32 cellular contexts compared by ENCODE assay signal in genomic region chr20:36270744-36271638, GRCh38. TPM values are rescaled to one million over a fixed set of nuclear protein-coding genes. Genes with fewer than 3 reads are reported as not detected.
A peak's percentile ranks its signal among the peaks of the same experiment; 100 is the strongest.
DNase-seq lines count a peak whose midpoint lies in the region; ATAC-seq and TF ChIP-seq lines count a peak whose summit lies in the region.
"Had no signal": no experiment of that assay in that cellular context is flagged by ENCODE, and none has a peak within 500 bp of the region (broad histone marks: within the 10 kb centered on the region; RNA-seq: fewer than 3 reads in every experiment).

No MANE protein-coding gene starts in this region.

- POLR2A ChIA-PET in HCT116 (lab: Charles Lee) (interaction anchor here (1.7 kb wide), 1 partner anchor 34 kb away, joined by 5 read pairs; the partner anchor contains the start of gene AAR2), WTC11 (lab: Charles Lee) (interaction anchor here (0.7 to 1.1 kb wide), 2 partner anchors 18 to 129 kb away, joined by 3 to 4 read pairs; no protein-coding TSS in a partner anchor)

- TF ChIP-seq EP300 in transverse colon (IDR thresholded peaks at IDR 0.05; ENCODE audit: low read depth), result no peak

- in situ Hi-C loops in transverse colon (cut with MboI; ENCODE audit: low pct_ligation_motif_present in 1 of 4, low pct_unique_long_range_greater_than_20kb in 1 of 4, low sequenced_read_pairs in 3 of 4), result no loop called here

- TF ChIP-seq RAD21 in HCT116 (IDR thresholded peaks at IDR 0.05; ENCODE audit: low read depth), result no peak

- no peaks in the 10 kb centered on the region for H3K27me3 ChIP-seq in HCT116 (ENCODE audit: insufficient read depth, low read length)
- H3K27me3 ChIP-seq in transverse colon, result peaks cover 16% of the 10 kb centered on the region
- H3K27me3 ChIP-seq: BE2C, right atrium auricular region, upper lobe of right lung had no signal

- ATAC-seq in HCT116 (peak; percentile 35; the same call in 1 of the 2 replicates), WTC11 (peak; percentile 58), GM19324 (IDR thresholded peaks at IDR 0.05; ENCODE audit: low FRiP score, unreplicated experiment) (no peak), HG03039 (IDR thresholded peaks at IDR 0.05; ENCODE audit: unreplicated experiment) (no peak)
- ATAC-seq: activated CD4-positive, alpha-beta T cell treated with anti-CD3 and anti-CD28 coated beads for 36 hours; activated CD8-positive, alpha-beta T cell treated with anti-CD3 and anti-CD28 coated beads, Interleukin-2, amount 10 ng/mL, durations not matched to agents 7 days and 5 days; gastrocnemius medialis; mucosa of descending colon; stimulated activated naive B cell treated with anti-CD40 and anti-IgM and Interleukin-4, amounts not matched to agents 10 μg/mL and 1 μg/mL and 100 μg/mL, for 72 hours; upper lobe of right lung had no signal

- no peaks in the 10 kb centered on the region for H3K27me3 Mint-ChIP-seq in WTC11 (ENCODE audit: low read depth)

- H3K27ac ChIP-seq in HCT116 (ENCODE audit: low read depth, low read length) (no peak overlapping the region), transverse colon (no peak overlapping the region)
- H3K27ac ChIP-seq: gastrocnemius medialis, parathyroid adenoma, right atrium auricular region, upper lobe of right lung had no signal

- no peak overlapping the region for H3K9ac ChIP-seq in HCT116 (ENCODE audit: low read length)
- H3K9ac ChIP-seq: parathyroid adenoma had no signal

- no peaks in the 10 kb centered on the region for H3K9me3 ChIP-seq in HCT116 (ENCODE audit: control insufficient read depth in 1 of 2, insufficient read depth in 1 of 2, low read depth in 1 of 2, low read length in 2 of 2)
- no peaks in the 10 kb centered on the region for H3K9me3 ChIP-seq in transverse colon
- H3K9me3 ChIP-seq: BE2C, gastrocnemius medialis, mucosa of descending colon, right atrium auricular region, upper lobe of right lung had no signal

- no peaks in the 10 kb centered on the region for H3K9me2 ChIP-seq in HCT116 (ENCODE audit: insufficient read depth)

- DNase-seq in D341Med (ENCODE audit: low spot score), result peak; percentile 21
- no peak for DNase-seq in HCT116 (ENCODE audit: low read depth, low spot score)
- no peak for DNase-seq in WTC11 (ENCODE audit: low spot score)
- peak; percentile 43 for DNase-seq in left kidney (ENCODE audit: low read depth, low spot score)
- no peak for DNase-seq in transverse colon
- DNase-seq in stimulated activated CD4-positive, alpha-beta T cell treated with anti-CD3 and anti-CD28 coated beads, Interleukin-12 subunit alpha, Interleukin-12 subunit beta, amount 100 ng/mL, for 4 hours, result no peak
- DNase-seq: ACHN; activated CD4-positive, alpha-beta T cell treated with anti-CD3 and anti-CD28 coated beads for 36 hours; activated CD8-positive, alpha-beta T cell treated with anti-CD3 and anti-CD28 coated beads, Interleukin-2, amount 10 ng/mL, durations not matched to agents 7 days and 5 days; activated effector memory CD4-positive, alpha-beta T cell treated with anti-CD3 and anti-CD28 coated beads, Interleukin-2, amount 50 U/mL, for 16 hours; activated naive CD8-positive, alpha-beta T cell treated with anti-CD3 and anti-CD28 coated beads, Interleukin-2, amount 10 ng/mL, durations not matched to agents 7 days and 5 days; BE2C; CD8-positive, alpha-beta memory T cell; dermis blood vessel endothelial cell; DMS53; gastrocnemius medialis; HCEC 1CT; hippocampal formation; mucosa of descending colon; NCI-H1048; NCI-H1694 treated with DMSO at 0.1 percent for 48 hours; NCI-H226; stimulated activated naive B cell treated with anti-CD40 and anti-IgM and Interleukin-4, amounts not matched to agents 10 μg/mL and 1 μg/mL and 100 μg/mL, for 72 hours; upper lobe of right lung had no signal

- H3K27ac Mint-ChIP-seq in WTC11, result peak overlapping the region; percentile 77; the same call in 1 of the 2 replicates
- H3K27ac Mint-ChIP-seq: activated CD4-positive, alpha-beta T cell treated with anti-CD3 and anti-CD28 coated beads for 36 hours; activated CD8-positive, alpha-beta T cell treated with anti-CD3 and anti-CD28 coated beads, Interleukin-2, amount 10 ng/mL, durations not matched to agents 7 days and 5 days; activated naive CD8-positive, alpha-beta T cell treated with anti-CD3 and anti-CD28 coated beads, Interleukin-2, amount 10 ng/mL, durations not matched to agents 7 days and 5 days; stimulated activated naive B cell treated with anti-CD40 and anti-IgM and Interleukin-4, amounts not matched to agents 10 μg/mL and 1 μg/mL and 100 μg/mL, for 72 hours; T-helper 1 cell treated with Interleukin-12 subunit alpha and Interleukin-12 subunit beta and Interleukin-4 antibody, amounts not matched to agents 30 μg/mL and 1 μg/mL, for 36 hours had no signal

- H3K4me3 ChIP-seq in HCT116 (replicated peaks in 1 of 2; ENCODE audit: low read depth in 1 of 2, low read length in 2 of 2) (no peak overlapping the region), transverse colon (no peak overlapping the region)
- H3K4me3 ChIP-seq: gastrocnemius medialis, mucosa of descending colon, right atrium auricular region, upper lobe of right lung had no signal

- H3K79me2 ChIP-seq in HCT116 (ENCODE audit: insufficient read depth, low read length), result no peaks in the 10 kb centered on the region
- H3K79me2 ChIP-seq: parathyroid adenoma had no signal

- CTCF ChIA-PET in HCT116 (lab: Charles Lee) (interaction anchor here (0.7 to 4.1 kb wide), 3 partner anchors 68 to 169 kb away, joined by 4 to 57 read pairs (median 24); no protein-coding TSS in a partner anchor), WTC11 (lab: Charles Lee) (interaction anchor here (0.6 to 6.1 kb wide), 6 partner anchors 15 to 168 kb away, joined by 3 to 90 read pairs (median 10); no protein-coding TSS in a partner anchor)

- TF ChIP-seq POLR2A in HCT116 (IDR thresholded peaks at IDR 0.05; ENCODE audit: borderline replicate concordance, extremely low read depth, insufficient read depth, insufficient read length) (no peak), transverse colon (IDR thresholded peaks at IDR 0.05) (no peak)

- no peaks in the 10 kb centered on the region for H4K20me1 ChIP-seq in HCT116 (ENCODE audit: insufficient read depth)

- TF ChIP-seq CTCF in HCT116 (IDR thresholded peaks at IDR 0.05 in 2 of 3, conservative IDR thresholded peaks at IDR 0.05 in 1 of 3; ENCODE audit: borderline replicate concordance in 1 of 3, insufficient read depth in 1 of 3, low read depth in 2 of 3, low read length in 2 of 3), result no peak
- TF ChIP-seq CTCF in WTC11 (IDR thresholded peaks at IDR 0.05), result no peak
- TF ChIP-seq CTCF in transverse colon (IDR thresholded peaks at IDR 0.05), result no peak

- intact Hi-C loops in HCT116 (cut with micrococcal nuclease), result no loop called here
- intact Hi-C loops in transverse colon (cut with DNase I; ENCODE audit: low total_unique reads), result no loop called here

- H3K9me3 Mint-ChIP-seq in WTC11, result no peaks in the 10 kb centered on the region
- H3K9me3 Mint-ChIP-seq: activated naive CD8-positive, alpha-beta T cell treated with anti-CD3 and anti-CD28 coated beads, Interleukin-2, amount 10 ng/mL, durations not matched to agents 7 days and 5 days; CD8-positive, alpha-beta memory T cell; central memory CD8-positive, alpha-beta T cell; IgD-negative memory B cell; nephron; stimulated activated naive B cell treated with anti-CD40 and anti-IgM and Interleukin-4, amounts not matched to agents 10 μg/mL and 1 μg/mL and 100 μg/mL, for 72 hours; T-helper 1 cell treated with Interleukin-12 subunit alpha and Interleukin-12 subunit beta and Interleukin-4 antibody, amounts not matched to agents 30 μg/mL and 1 μg/mL, for 36 hours had no signal

- H3K4me1 ChIP-seq in HCT116 (ENCODE audit: control insufficient read depth in 1 of 2, insufficient read depth in 2 of 2, low read length in 2 of 2) (no peaks in the 10 kb centered on the region), transverse colon (no peaks in the 10 kb centered on the region)
- H3K4me1 ChIP-seq: gastrocnemius medialis, parathyroid adenoma, right atrium auricular region, upper lobe of right lung had no signal

- RAD21 ChIA-PET in HCT116 (lab: Charles Lee; ENCODE audit: low non-redundant PET in 1 of 2, low total read pairs in 2 of 2, uncharacterized antibody in 2 of 2, unreplicated experiment in 2 of 2), result interaction anchor here in 1 of 2 experiments (1.1 kb wide), 1 partner anchor 128 kb away, joined by 3 read pairs; no protein-coding TSS in a partner anchor

- no peaks in the 10 kb centered on the region for H3K36me3 Mint-ChIP-seq in WTC11
- H3K36me3 Mint-ChIP-seq: activated naive CD8-positive, alpha-beta T cell treated with anti-CD3 and anti-CD28 coated beads, Interleukin-2, amount 10 ng/mL, durations not matched to agents 7 days and 5 days; CD8-positive, alpha-beta memory T cell; IgD-negative memory B cell; stimulated activated naive B cell treated with anti-CD40 and anti-IgM and Interleukin-4, amounts not matched to agents 10 μg/mL and 1 μg/mL and 100 μg/mL, for 72 hours had no signal

- peaks cover 27% of the 10 kb centered on the region for H3K4me1 Mint-ChIP-seq in WTC11
- H3K4me1 Mint-ChIP-seq: activated CD4-positive, alpha-beta T cell treated with anti-CD3 and anti-CD28 coated beads for 36 hours; activated naive CD8-positive, alpha-beta T cell treated with anti-CD3 and anti-CD28 coated beads, Interleukin-2, amount 10 ng/mL, durations not matched to agents 7 days and 5 days; CD8-positive, alpha-beta memory T cell; central memory CD8-positive, alpha-beta T cell; IgD-negative memory B cell; stimulated activated naive B cell treated with anti-CD40 and anti-IgM and Interleukin-4, amounts not matched to agents 10 μg/mL and 1 μg/mL and 100 μg/mL, for 72 hours had no signal

- BruUV-seq in HCT116 (replicated peaks; lab: Mats Ljungman, UMichigan), result no TSS peak

- H3K4me3 Mint-ChIP-seq in WTC11, result no peak overlapping the region
- H3K4me3 Mint-ChIP-seq: activated CD4-positive, alpha-beta T cell treated with anti-CD3 and anti-CD28 coated beads for 36 hours; activated CD8-positive, alpha-beta T cell treated with anti-CD3 and anti-CD28 coated beads, Interleukin-2, amount 10 ng/mL, durations not matched to agents 7 days and 5 days; activated naive CD8-positive, alpha-beta T cell treated with anti-CD3 and anti-CD28 coated beads, Interleukin-2, amount 10 ng/mL, durations not matched to agents 7 days and 5 days; CD8-positive, alpha-beta memory T cell; central memory CD8-positive, alpha-beta T cell; IgD-negative memory B cell; nephron; stimulated activated naive B cell treated with anti-CD40 and anti-IgM and Interleukin-4, amounts not matched to agents 10 μg/mL and 1 μg/mL and 100 μg/mL, for 72 hours; T-helper 1 cell treated with Interleukin-12 subunit alpha and Interleukin-12 subunit beta and Interleukin-4 antibody, amounts not matched to agents 30 μg/mL and 1 μg/mL, for 36 hours had no signal

- H3K36me3 ChIP-seq in HCT116 (ENCODE audit: control insufficient read depth in 1 of 2, insufficient read depth in 2 of 2, low read length in 2 of 2) (no peaks in the 10 kb centered on the region), transverse colon (no peaks in the 10 kb centered on the region)
- H3K36me3 ChIP-seq: BE2C, gastrocnemius medialis, right atrium auricular region, upper lobe of right lung had no signal

- no peak overlapping the region for H3K4me2 ChIP-seq in HCT116 (ENCODE audit: low read length)

- no peak overlapping the region for H2AFZ ChIP-seq in HCT116 (ENCODE audit: low read depth, low read length, poor library complexity, severe bottlenecking)
- H2AFZ ChIP-seq: parathyroid adenoma had no signal

- 79 to 95% methylated on average over 7 to 20 of the region's 20 CpGs for WGBS in transverse colon (ENCODE audit: low coverage in 1 of 2), 2 donors

RNA-seq across cellular contexts. Expression of gene AAR2, which starts 34.7 kb away (rescaled TPM):
- total RNA-seq in HCT116 (2021; ENCODE audit: unreplicated experiment), result 23.3 TPM
- polyA plus RNA-seq in HCT116 (2012), result 16.6 and 19.9 TPM in 2 replicates
- total RNA-seq in WTC11 (2021), result 22.5 to 24.9 TPM (median 24.7 TPM) in 3 replicates
- 10 to 100 TPM; 18.7 to 25.5 (median 24.1) TPM for total RNA-seq in transverse colon

RNA-seq across cellular contexts. Expression of gene DLGAP4, which starts 35.1 kb away (rescaled TPM):
- 40.3 TPM for total RNA-seq in HCT116 (2021; ENCODE audit: unreplicated experiment)
- 36.7 and 40.4 TPM in 2 replicates for polyA plus RNA-seq in HCT116 (2012)
- total RNA-seq in WTC11 (2021), result 52.6 to 54.6 TPM (median 54.6 TPM) in 3 replicates
- total RNA-seq in transverse colon, result 100 to 1,000 TPM in 1 of 4 donors, 10 to 100 TPM in 3; 33.5 to 159 (median 56.6) TPM

Comparison
In these comparisons a context has a peak if more than half of its experiments do, and no peak if none do; other contexts are left out.
1. DNase-seq: peak in D341Med (single experiment) and left kidney (single experiment); none in HCT116 (single experiment), WTC11 (single experiment), transverse colon (single experiment) and stimulated activated CD4-positive, alpha-beta T cell treated with anti-CD3 and anti-CD28 coated beads, Interleukin-12 subunit alpha, Interleukin-12 subunit beta, amount 100 ng/mL, for 4 hours (single experiment).
2. ATAC-seq: peak in HCT116 (single experiment) and WTC11 (single experiment); none in GM19324 (single experiment) and HG03039 (single experiment).